25 cellular contexts compared by ENCODE assay signal in genomic region chr6:62716719-62717118, GRCh38.
"Had no signal": no experiment of that assay in that cellular context is flagged by ENCODE, and none has a peak within 500 bp of the region (broad histone marks: within the 10 kb centered on the region; RNA-seq: fewer than 3 reads in every experiment).

No MANE protein-coding gene starts in this region.

- H3K27me3 ChIP-seq: hepatocyte, ovary, right atrium auricular region, suprapubic skin, tibial artery, upper lobe of right lung had no signal

- DNase-seq: islet precursor cell; left ventricle myocardium inferior; mesendoderm; naive B cell; natural killer cell; nephron progenitor cell; ovary; stimulated activated CD4-positive, alpha-beta T cell treated with anti-CD3 and anti-CD28 coated beads, Interleukin-12 subunit alpha, Interleukin-12 subunit beta, amount 100 ng/mL, for 4 hours; stimulated activated CD4-positive, alpha-beta T cell treated with anti-CD3 and anti-CD28 coated beads, Interleukin-15, amount 100 ng/mL, for 24 hours; stimulated activated CD4-positive, alpha-beta T cell treated with anti-CD3 and anti-CD28 coated beads, Interleukin-2, amount 100 ng/mL, for 24 hours; stimulated activated CD4-positive, alpha-beta T cell treated with anti-CD3 and anti-CD28 coated beads, Interleukin-4, amount 100 ng/mL, for 1 hour; stimulated activated naive CD4-positive, alpha-beta T cell; tibial artery; trophoblast cell; upper lobe of right lung had no signal

- H3K36me3 Mint-ChIP-seq: mesothelial cell of epicardium, naive B cell, natural killer cell had no signal

- H3K36me3 ChIP-seq: left ventricle myocardium inferior, ovary, right atrium auricular region, suprapubic skin, thoracic aorta, tibial artery, upper lobe of right lung had no signal

- H3K4me1 ChIP-seq: left ventricle myocardium inferior, right atrium auricular region, suprapubic skin, tibial artery, upper lobe of right lung had no signal

- H3K4me1 Mint-ChIP-seq: mesothelial cell of epicardium, naive B cell, natural killer cell, nephron progenitor cell had no signal

- H3K27ac Mint-ChIP-seq: mesothelial cell of epicardium; naive B cell; natural killer cell; nephron progenitor cell; progenitor cell of endocrine pancreas; stimulated activated naive CD8-positive, alpha-beta T cell treated with anti-CD3 and anti-CD28 coated beads, Interleukin-15, Interleukin-2, amounts not matched to agents 100 ng/mL and 50 ng/mL, for 24 hours had no signal

- H3K9me3 ChIP-seq: ovary, right atrium auricular region, suprapubic skin, thoracic aorta, tibial artery, upper lobe of right lung had no signal

- H3K27ac ChIP-seq: hepatocyte, left ventricle myocardium inferior, ovary, right atrium auricular region, skin epidermis, suprapubic skin, thoracic aorta, tibial artery, upper lobe of right lung had no signal

- H3K4me3 ChIP-seq: hepatocyte, left ventricle myocardium inferior, lung, ovary, right atrium auricular region, skin epidermis, suprapubic skin, thoracic aorta, tibial artery, upper lobe of right lung had no signal

- H3K27me3 Mint-ChIP-seq: naive B cell; progenitor cell of endocrine pancreas; stimulated activated naive CD8-positive, alpha-beta T cell treated with anti-CD3 and anti-CD28 coated beads, Interleukin-15, Interleukin-2, amounts not matched to agents 100 ng/mL and 50 ng/mL, for 24 hours had no signal

- H3K9me3 Mint-ChIP-seq: nephron progenitor cell had no signal

- H3K4me3 Mint-ChIP-seq: mesothelial cell of epicardium; naive B cell; natural killer cell; nephron progenitor cell; stimulated activated naive CD8-positive, alpha-beta T cell treated with anti-CD3 and anti-CD28 coated beads, Interleukin-15, Interleukin-2, amounts not matched to agents 100 ng/mL and 50 ng/mL, for 24 hours had no signal

- ATAC-seq: natural killer cell, sciatic nerve, upper lobe of right lung had no signal
